Comparison of ENCODE assay signal across 9 cellular contexts in the genomic region with DNA sequence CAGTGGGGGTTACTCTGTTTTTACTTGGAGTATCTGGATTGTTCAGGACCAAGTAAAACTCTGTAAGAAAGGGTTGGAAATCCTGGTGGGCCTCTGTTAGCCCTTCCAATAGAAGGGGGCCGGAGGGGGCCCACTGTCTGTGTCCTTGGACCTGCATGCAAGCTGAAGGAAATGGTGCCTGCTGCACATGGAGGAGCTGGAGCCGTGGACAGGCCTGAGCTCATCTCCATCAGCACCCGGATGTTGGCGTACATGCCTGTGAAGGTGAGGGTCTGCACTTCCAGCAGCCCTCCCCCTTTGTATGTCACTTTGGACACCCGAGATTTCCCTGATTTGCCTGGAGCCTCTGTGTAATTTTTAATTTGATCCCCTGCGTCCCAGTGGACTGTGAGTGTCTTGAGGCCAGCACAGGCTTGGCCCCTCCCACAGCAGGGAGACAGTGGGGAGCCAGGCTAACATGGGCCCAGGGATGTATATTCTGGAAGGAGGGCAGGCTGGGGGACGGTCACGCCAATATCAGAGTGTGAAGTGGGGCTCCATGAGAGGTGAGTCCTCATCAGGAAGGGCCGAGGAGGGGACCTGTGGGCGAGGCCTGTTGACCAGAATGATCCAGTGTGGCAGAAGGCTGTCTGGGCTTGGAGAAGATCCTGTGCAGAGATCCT. TPM values are rescaled to one million over a fixed set of nuclear protein-coding genes. Genes with fewer than 3 reads are reported as not detected.
A peak's percentile ranks its signal among the peaks of the same experiment; 100 is the strongest.
DNase-seq lines count a peak whose midpoint lies in the region; ATAC-seq and TF ChIP-seq lines count a peak whose summit lies in the region.
"Had no signal": no experiment of that assay in that cellular context is flagged by ENCODE, and none has a peak within 500 bp of the region (broad histone marks: within the 10 kb centered on the region; RNA-seq: fewer than 3 reads in every experiment).

No MANE protein-coding gene starts in this region.

- H3K27me3 ChIP-seq in SJCRH30, result no peaks in the 10 kb centered on the region
- H3K27me3 ChIP-seq in gastrocnemius medialis, result no peaks in the 10 kb centered on the region

- H3K4me3 Mint-ChIP-seq in Calu3 (ENCODE audit: low read depth, unreplicated experiment), result peak overlapping the region; percentile 61
- H3K4me3 Mint-ChIP-seq in effector memory CD8-positive, alpha-beta T cell, result peak overlapping the region in 1 of 2 donors; percentile 11

- no peaks in the 10 kb centered on the region for H3K27me3 Mint-ChIP-seq in Calu3 (ENCODE audit: unreplicated experiment)
- no peaks in the 10 kb centered on the region for H3K27me3 Mint-ChIP-seq in effector memory CD8-positive, alpha-beta T cell

- no TSS peak for BruUV-seq in Calu3 (replicated peaks; lab: Mats Ljungman, UMichigan)

- no peak for ATAC-seq in effector memory CD8-positive, alpha-beta T cell (replicated peaks)
- ATAC-seq in gastrocnemius medialis, result no peak
- ATAC-seq in GM18520 (IDR thresholded peaks at IDR 0.05; ENCODE audit: unreplicated experiment), result no peak

- H3K4me1 ChIP-seq in SJCRH30 (peaks cover 45% of the 10 kb centered on the region), gastrocnemius medialis (peaks cover 67 to 75% of the 10 kb centered on the region in 2 donors)

- in situ Hi-C loops in gastrocnemius medialis (cut with MboI; ENCODE audit: low sequenced_read_pairs in 4 of 4) (no loop called here), G401 (cut with HindIII; ENCODE audit: low sequenced_read_pairs) (no loop called here)

- no peak for TF ChIP-seq CTCF in Calu3 (IDR thresholded peaks at IDR 0.05; ENCODE audit: unreplicated experiment)
- no peak for TF ChIP-seq CTCF in gastrocnemius medialis (IDR thresholded peaks at IDR 0.05 in 4 of 5, conservative IDR thresholded peaks at IDR 0.05 in 1 of 5)

- CTCF ChIA-PET in Calu3 (lab: Charles Lee), result interaction anchor here (0.8 to 1.9 kb wide), 5 partner anchors 8 to 423 kb away, joined by 3 to 6 read pairs (median 4); no protein-coding TSS in a partner anchor

- peak overlapping the region; percentile 27 for H3K4me3 ChIP-seq in SJCRH30
- H3K4me3 ChIP-seq in gastrocnemius medialis, result no peak overlapping the region

- DNase-seq in Calu3, result no peak
- peak; percentile 57 to 60 for DNase-seq in SJCRH30
- no peak for DNase-seq in effector memory CD8-positive, alpha-beta T cell
- no peak for DNase-seq in gastrocnemius medialis
- no peak for DNase-seq in G401 (ENCODE audit: low spot score)
- DNase-seq in GM19240 (ENCODE audit: insufficient read length, low spot score), result no peak
- no peak for DNase-seq in KG1 (lab: John Stamatoyannopoulos, UW)
- DNase-seq: effector CD4-positive, alpha-beta T cell had no signal

- H3K9me3 Mint-ChIP-seq in Calu3 (ENCODE audit: low read depth, unreplicated experiment), result no peaks in the 10 kb centered on the region
- H3K9me3 Mint-ChIP-seq in effector memory CD8-positive, alpha-beta T cell, result peaks cover 7 to 9% of the 10 kb centered on the region in 2 donors

- H3K36me3 ChIP-seq in SJCRH30, result no peaks in the 10 kb centered on the region
- no peaks in the 10 kb centered on the region for H3K36me3 ChIP-seq in gastrocnemius medialis

- peaks cover 66% of the 10 kb centered on the region for H3K4me1 Mint-ChIP-seq in Calu3 (ENCODE audit: low read depth, unreplicated experiment)
- H3K4me1 Mint-ChIP-seq in effector memory CD8-positive, alpha-beta T cell (ENCODE audit: low read depth in 2 of 2), result peaks cover 33 to 64% of the 10 kb centered on the region in 2 donors

- peaks cover 20% of the 10 kb centered on the region for H3K36me3 Mint-ChIP-seq in Calu3 (ENCODE audit: insufficient read depth, unreplicated experiment)
- peaks cover 13% of the 10 kb centered on the region for H3K36me3 Mint-ChIP-seq in effector memory CD8-positive, alpha-beta T cell (ENCODE audit: insufficient read depth)

- intact Hi-C loops in Calu3 (cut with micrococcal nuclease; ENCODE audit: unreplicated experiment) (loop anchor here (2.0 kb wide), 1 partner anchor 15 kb away; no protein-coding TSS in a partner anchor), gastrocnemius medialis (cut with DNase I; ENCODE audit: low total_unique reads) (no loop called here)

- H3K27ac Mint-ChIP-seq in Calu3 (ENCODE audit: unreplicated experiment), result peak overlapping the region; percentile 96
- peak overlapping the region; percentile 17 to 99 for H3K27ac Mint-ChIP-seq in effector memory CD8-positive, alpha-beta T cell

- TF ChIP-seq POLR2A in gastrocnemius medialis (IDR thresholded peaks at IDR 0.05), result no peak

- H3K9me3 ChIP-seq in SJCRH30 (replicated peaks) (no peaks in the 10 kb centered on the region), gastrocnemius medialis (no peaks in the 10 kb centered on the region)

- H3K27ac ChIP-seq in SJCRH30 (peak overlapping the region; percentile 91), gastrocnemius medialis (peak overlapping the region; percentile 57 to 77 (median 72))

RNA-seq across cellular contexts. Expression of a gene that starts 16.8 kb away (rescaled TPM):
- total RNA-seq in Calu3 (2022) (136 and 141 TPM in 2 replicates), gastrocnemius medialis (100 to 1,000 TPM in 1 of 4 donors, 10 to 100 TPM in 3; 73.7 to 106 (median 78.3) TPM)
- total RNA-seq in SJCRH30 (2014; rRNA removed; shearing (Covaris generic)), result 50.5 and 51.1 TPM in 2 replicates
- 36.7 and 42.8 TPM in 2 replicates for total RNA-seq in G401 (2014; rRNA removed; shearing (Covaris generic))

Comparison
In these comparisons a context has a peak if more than half of its experiments do, and no peak if none do; other contexts are left out.
1. DNase-seq: peak in SJCRH30 (2 of 2); none in Calu3 (single experiment), effector memory CD8-positive, alpha-beta T cell (0 of 3), gastrocnemius medialis (0 of 2), G401 (single experiment), GM19240 (single experiment) and KG1 (single experiment).